9 cellular contexts compared by ENCODE assay signal in genomic region chr2:1550658-1551316, GRCh38.
A peak's percentile ranks its signal among the peaks of the same experiment; 100 is the strongest.
DNase-seq lines count a peak whose midpoint lies in the region; ATAC-seq and TF ChIP-seq lines count a peak whose summit lies in the region.
"Had no signal": no experiment of that assay in that cellular context is flagged by ENCODE, and none has a peak within 500 bp of the region (broad histone marks: within the 10 kb centered on the region; RNA-seq: fewer than 3 reads in every experiment).

No MANE protein-coding gene starts in this region.

- no peak overlapping the region for H3K23ac ChIP-seq in neuronal stem cell (ENCODE audit: low read depth, low read length, poor library complexity)

- H3K4me1 ChIP-seq in esophagus squamous epithelium = peaks cover 6 to 15% (median 7%) of the 10 kb centered on the region in 3 donors
- H3K4me1 ChIP-seq in neuronal stem cell (ENCODE audit: control insufficient read depth in 2 of 2, insufficient read depth in 1 of 2, low read depth in 1 of 2, low read length in 2 of 2) = no peaks in the 10 kb centered on the region
- H3K4me1 ChIP-seq in upper lobe of left lung = peaks cover 4 to 20% (median 7%) of the 10 kb centered on the region in 4 donors

- TF ChIP-seq CTCF in esophagus squamous epithelium (IDR thresholded peaks at IDR 0.05) (peak; percentile 73 to 97 (median 84)), upper lobe of left lung (IDR thresholded peaks at IDR 0.05) (peak; percentile 87 to 93 (median 90))

- WGBS in esophagus squamous epithelium, 2 donors = 25 to 63% methylated on average over 3 to 8 of the region's 32 CpGs
- WGBS in neuronal stem cell (ENCODE audit: extremely low coverage in 2 of 2, insufficient read length in 2 of 2, insufficient replicate concordance in 1 of 2), 2 donors = no CpG with 5 or more reads among the region's 32 CpGs
- WGBS in upper lobe of left lung, 2 donors = 30 to 73% methylated on average over 11 to 32 of the region's 32 CpGs

- no peak overlapping the region for H2BK15ac ChIP-seq in neuronal stem cell (ENCODE audit: low read length)

- peaks cover 0 to 36% (median 0%) of the 10 kb centered on the region in 4 donors for H3K27me3 ChIP-seq in esophagus squamous epithelium
- no peaks in the 10 kb centered on the region for H3K27me3 ChIP-seq in neuronal stem cell (ENCODE audit: control insufficient read depth in 3 of 3, insufficient read depth in 3 of 3, low read depth in 1 of 3, low read length in 3 of 3)
- no peaks in the 10 kb centered on the region for H3K27me3 ChIP-seq in upper lobe of left lung

- H3K4me3 ChIP-seq in esophagus squamous epithelium (peak overlapping the region in 1 of 4 donors; percentile 16), neuronal stem cell (ENCODE audit: low read length in 2 of 2) (no peak overlapping the region), upper lobe of left lung (no peak overlapping the region)
- H3K4me3 ChIP-seq: skin epidermis had no signal

- intact Hi-C loops in esophagus squamous epithelium (cut with DNase I) = no loop called here

- no peak for TF ChIP-seq EP300 in upper lobe of left lung (IDR thresholded peaks at IDR 0.05)

- peak overlapping the region; percentile 29 for H3K18ac ChIP-seq in neuronal stem cell (ENCODE audit: low read length)

- no peaks in the 10 kb centered on the region for H3K79me1 ChIP-seq in neuronal stem cell (ENCODE audit: low read depth, low read length)

- H2AFZ ChIP-seq in neuronal stem cell (ENCODE audit: low read length) = peak overlapping the region; percentile 70

- H4K91ac ChIP-seq in neuronal stem cell (ENCODE audit: low read depth, low read length, poor library complexity) = no peak overlapping the region

- H3K4ac ChIP-seq in neuronal stem cell (ENCODE audit: low read length) = no peak overlapping the region

- no peaks in the 10 kb centered on the region for H3K9me3 ChIP-seq in esophagus squamous epithelium
- H3K9me3 ChIP-seq in neuronal stem cell (replicated peaks in 1 of 2; ENCODE audit: control insufficient read depth in 2 of 2, insufficient read depth in 1 of 2, low read depth in 1 of 2, low read length in 2 of 2) = no peaks in the 10 kb centered on the region
- no peaks in the 10 kb centered on the region for H3K9me3 ChIP-seq in upper lobe of left lung

- H3K4me2 ChIP-seq in neuronal stem cell (ENCODE audit: insufficient read depth, low read length, poor library complexity, severe bottlenecking) = no peak overlapping the region

- DNase-seq in NCI-H82 (lab: John Stamatoyannopoulos, UW) (peak; percentile 69), NCI-H82 treated with DMSO at 0.1 percent for 48 hours (lab: John Stamatoyannopoulos, UW; ENCODE audit: unreplicated experiment) (no peak), NCI-H510A treated with DMSO at 0.1 percent for 48 hours (lab: John Stamatoyannopoulos, UW) (peak; percentile 35), activated T-cell treated with anti-CD3 and anti-CD28 coated beads for 1 hour (ENCODE audit: low read depth) (peak; percentile 57), esophagus squamous epithelium (lab: John Stamatoyannopoulos, UW) (no peak), neuronal stem cell (ENCODE audit: low spot score) (peak; percentile 48), upper lobe of left lung (peak; percentile 52 to 94)

- H2BK120ac ChIP-seq in neuronal stem cell (ENCODE audit: low read depth, low read length) = no peak overlapping the region

- H2AK5ac ChIP-seq in neuronal stem cell (ENCODE audit: low read depth, low read length) = no peak overlapping the region

- H3K36me3 ChIP-seq in esophagus squamous epithelium (no peaks in the 10 kb centered on the region), neuronal stem cell (replicated peaks in 1 of 2; ENCODE audit: control insufficient read depth in 2 of 2, insufficient read depth in 2 of 2, low read length in 2 of 2) (no peaks in the 10 kb centered on the region), upper lobe of left lung (no peaks in the 10 kb centered on the region)

- no peak overlapping the region for H3K27ac ChIP-seq in esophagus squamous epithelium
- H3K27ac ChIP-seq in neuronal stem cell (replicated peaks; ENCODE audit: low read length) = no peak overlapping the region
- H3K27ac ChIP-seq in upper lobe of left lung = no peak overlapping the region
- H3K27ac ChIP-seq: skin epidermis had no signal

- H2BK5ac ChIP-seq in neuronal stem cell (ENCODE audit: low read length) = no peak overlapping the region

- H2BK12ac ChIP-seq in neuronal stem cell (ENCODE audit: low read length) = no peak overlapping the region

- H3K9ac ChIP-seq in neuronal stem cell (ENCODE audit: low read depth, low read length, poor library complexity) = no peak overlapping the region

- no peak for TF ChIP-seq POLR2A in esophagus squamous epithelium (IDR thresholded peaks at IDR 0.05)
- TF ChIP-seq POLR2A in upper lobe of left lung (IDR thresholded peaks at IDR 0.05) = no peak

- ATAC-seq in HG02852 (IDR thresholded peaks at IDR 0.05; ENCODE audit: unreplicated experiment) (peak; percentile 79), upper lobe of left lung (ENCODE audit: low FRiP score in 2 of 2) (peak; percentile 62 to 80)

- no peak overlapping the region for H3K14ac ChIP-seq in neuronal stem cell (ENCODE audit: low read length)

- H4K8ac ChIP-seq in neuronal stem cell (ENCODE audit: low read depth, low read length) = no peak overlapping the region

Comparison
In these comparisons a context has a peak if more than half of its experiments do, and no peak if none do; other contexts are left out.
1. DNase-seq: peak in NCI-H82 (single experiment), NCI-H510A treated with DMSO at 0.1 percent for 48 hours (single experiment), activated T-cell treated with anti-CD3 and anti-CD28 coated beads for 1 hour (single experiment), neuronal stem cell (single experiment) and upper lobe of left lung (2 of 2); none in NCI-H82 treated with DMSO at 0.1 percent for 48 hours (single experiment) and esophagus squamous epithelium (single experiment).